ENCODE assay signal across 1 cellular context in genomic region chr11:58606930-58607714, GRCh38.
TF ChIP-seq lines count a peak whose summit lies in the region.

No MANE protein-coding gene starts in this region.

TF ChIP-seq in HepG2, 621 proteins besides CTCF, POLR2A, EP300 and RAD21 (continues in another document):
- no peak for TF ChIP-seq ZSCAN25 (CRISPR knock-in tag; IDR thresholded peaks at IDR 0.05)
- TF ChIP-seq ONECUT2 (CRISPR knock-in tag; IDR thresholded peaks at IDR 0.05) = no peak
- no peak for TF ChIP-seq HOXA5 (CRISPR knock-in tag; IDR thresholded peaks at IDR 0.05)
- no peak for TF ChIP-seq ZNF660 (CRISPR knock-in tag; IDR thresholded peaks at IDR 0.05; ENCODE audit: borderline replicate concordance, low read depth)
- TF ChIP-seq ZNF17 (CRISPR knock-in tag; IDR thresholded peaks at IDR 0.05) = no peak
- TF ChIP-seq, protein P1, sequence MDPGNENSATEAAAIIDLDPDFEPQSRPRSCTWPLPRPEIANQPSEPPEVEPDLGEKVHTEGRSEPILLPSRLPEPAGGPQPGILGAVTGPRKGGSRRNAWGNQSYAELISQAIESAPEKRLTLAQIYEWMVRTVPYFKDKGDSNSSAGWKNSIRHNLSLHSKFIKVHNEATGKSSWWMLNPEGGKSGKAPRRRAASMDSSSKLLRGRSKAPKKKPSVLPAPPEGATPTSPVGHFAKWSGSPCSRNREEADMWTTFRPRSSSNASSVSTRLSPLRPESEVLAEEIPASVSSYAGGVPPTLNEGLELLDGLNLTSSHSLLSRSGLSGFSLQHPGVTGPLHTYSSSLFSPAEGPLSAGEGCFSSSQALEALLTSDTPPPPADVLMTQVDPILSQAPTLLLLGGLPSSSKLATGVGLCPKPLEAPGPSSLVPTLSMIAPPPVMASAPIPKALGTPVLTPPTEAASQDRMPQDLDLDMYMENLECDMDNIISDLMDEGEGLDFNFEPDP (CRISPR knock-in tag; conservative IDR thresholded peaks at IDR 0.05) = no peak
- TF ChIP-seq, protein P2, sequence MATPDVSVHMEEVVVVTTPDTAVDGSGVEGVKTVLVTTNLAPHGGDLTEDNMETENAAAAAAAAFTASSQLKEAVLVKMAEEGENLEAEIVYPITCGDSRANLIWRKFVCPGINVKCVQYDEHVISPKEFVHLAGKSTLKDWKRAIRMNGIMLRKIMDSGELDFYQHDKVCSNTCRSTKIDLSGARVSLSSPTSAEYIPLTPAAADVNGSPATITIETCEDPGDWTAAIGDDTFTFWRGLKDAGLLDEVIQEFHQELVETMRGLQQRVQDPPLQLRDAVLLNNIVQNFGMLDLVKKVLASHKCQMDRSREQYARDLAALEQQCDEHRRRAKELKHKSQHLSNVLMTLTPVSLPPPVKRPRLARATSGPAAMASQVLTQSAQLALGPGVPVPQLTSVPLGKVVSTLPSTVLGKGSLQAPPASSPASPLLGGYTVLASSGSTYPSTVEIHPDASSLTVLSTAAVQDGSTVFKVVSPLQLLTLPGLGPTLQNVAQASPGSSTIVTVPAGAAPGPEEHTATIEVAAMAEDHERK (CRISPR knock-in tag; IDR thresholded peaks at IDR 0.05; ENCODE audit: low read depth) = no peak
- no peak for TF ChIP-seq ZBTB40 (IDR thresholded peaks at IDR 0.05)
- TF ChIP-seq ZBTB40 (CRISPR knock-in tag; IDR thresholded peaks at IDR 0.05) = no peak
- no peak for TF ChIP-seq RAD51 (IDR thresholded peaks at IDR 0.05; ENCODE audit: borderline replicate concordance)
- TF ChIP-seq FIP1L1 (IDR thresholded peaks at IDR 0.05; ENCODE audit: borderline replicate concordance, insufficient read depth, low read depth, low read length) = no peak
- no peak for TF ChIP-seq ZNF713 (CRISPR knock-in tag; IDR thresholded peaks at IDR 0.05)
- peak; percentile 68; the same call in 1 of the 2 replicates for TF ChIP-seq SOX5 (CRISPR knock-in tag; IDR thresholded peaks at IDR 0.05; ENCODE audit: borderline replicate concordance)
- TF ChIP-seq FOXC1 (CRISPR knock-in tag; IDR thresholded peaks at IDR 0.05; ENCODE audit: borderline replicate concordance) = no peak
- TF ChIP-seq HINFP (CRISPR knock-in tag; IDR thresholded peaks at IDR 0.05; ENCODE audit: low read depth) = no peak
- no peak for TF ChIP-seq MYC (CRISPR knock-in tag; IDR thresholded peaks at IDR 0.05; ENCODE audit: borderline replicate concordance)
- TF ChIP-seq KLF9 (CRISPR knock-in tag; IDR thresholded peaks at IDR 0.05; ENCODE audit: low read depth) = no peak
- TF ChIP-seq ZNF569 (CRISPR knock-in tag; IDR thresholded peaks at IDR 0.05; ENCODE audit: borderline replicate concordance) = no peak
- no peak for TF ChIP-seq ZNF891 (CRISPR knock-in tag; IDR thresholded peaks at IDR 0.05)
- TF ChIP-seq, protein P3, sequence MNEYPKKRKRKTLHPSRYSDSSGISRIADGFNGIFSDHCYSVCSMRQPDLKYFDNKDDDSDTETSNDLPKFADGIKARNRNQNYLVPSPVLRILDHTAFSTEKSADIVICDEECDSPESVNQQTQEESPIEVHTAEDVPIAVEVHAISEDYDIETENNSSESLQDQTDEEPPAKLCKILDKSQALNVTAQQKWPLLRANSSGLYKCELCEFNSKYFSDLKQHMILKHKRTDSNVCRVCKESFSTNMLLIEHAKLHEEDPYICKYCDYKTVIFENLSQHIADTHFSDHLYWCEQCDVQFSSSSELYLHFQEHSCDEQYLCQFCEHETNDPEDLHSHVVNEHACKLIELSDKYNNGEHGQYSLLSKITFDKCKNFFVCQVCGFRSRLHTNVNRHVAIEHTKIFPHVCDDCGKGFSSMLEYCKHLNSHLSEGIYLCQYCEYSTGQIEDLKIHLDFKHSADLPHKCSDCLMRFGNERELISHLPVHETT (CRISPR knock-in tag; conservative IDR thresholded peaks at IDR 0.05) = no peak
- no peak for TF ChIP-seq SMYD3 (CRISPR knock-in tag; IDR thresholded peaks at IDR 0.05)
- no peak for TF ChIP-seq ZBTB42 (CRISPR knock-in tag; IDR thresholded peaks at IDR 0.05)
- peak; percentile 34; the same call in 1 of the 2 replicates for TF ChIP-seq CEBPB (IDR thresholded peaks at IDR 0.05; ENCODE audit: borderline replicate concordance, low read depth, low read length)
- TF ChIP-seq ZNF772 (CRISPR knock-in tag; IDR thresholded peaks at IDR 0.05) = no peak
- TF ChIP-seq ZNF446 (CRISPR knock-in tag; IDR thresholded peaks at IDR 0.05) = no peak
- no peak for TF ChIP-seq SIN3A (IDR thresholded peaks at IDR 0.05; ENCODE audit: borderline replicate concordance, low read depth, low read length)
- no peak for TF ChIP-seq ZNF460 (CRISPR knock-in tag; IDR thresholded peaks at IDR 0.05; ENCODE audit: borderline replicate concordance)
- TF ChIP-seq, protein P4, sequence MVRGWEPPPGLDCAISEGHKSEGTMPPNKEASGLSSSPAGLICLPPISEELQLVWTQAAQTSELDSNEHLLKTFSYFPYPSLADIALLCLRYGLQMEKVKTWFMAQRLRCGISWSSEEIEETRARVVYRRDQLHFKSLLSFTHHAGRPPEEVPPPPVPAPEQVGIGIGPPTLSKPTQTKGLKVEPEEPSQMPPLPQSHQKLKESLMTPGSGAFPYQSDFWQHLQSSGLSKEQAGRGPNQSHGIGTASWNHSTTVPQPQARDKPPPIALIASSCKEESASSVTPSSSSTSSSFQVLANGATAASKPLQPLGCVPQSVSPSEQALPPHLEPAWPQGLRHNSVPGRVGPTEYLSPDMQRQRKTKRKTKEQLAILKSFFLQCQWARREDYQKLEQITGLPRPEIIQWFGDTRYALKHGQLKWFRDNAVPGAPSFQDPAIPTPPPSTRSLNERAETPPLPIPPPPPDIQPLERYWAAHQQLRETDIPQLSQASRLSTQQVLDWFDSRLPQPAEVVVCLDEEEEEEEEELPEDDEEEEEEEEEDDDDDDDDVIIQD (CRISPR knock-in tag; IDR thresholded peaks at IDR 0.05; ENCODE audit: low read depth) = peak; percentile 73; the same call in 1 of the 2 replicates
- TF ChIP-seq, protein P5, sequence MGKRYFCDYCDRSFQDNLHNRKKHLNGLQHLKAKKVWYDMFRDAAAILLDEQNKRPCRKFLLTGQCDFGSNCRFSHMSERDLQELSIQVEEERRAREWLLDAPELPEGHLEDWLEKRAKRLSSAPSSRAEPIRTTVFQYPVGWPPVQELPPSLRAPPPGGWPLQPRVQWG (CRISPR knock-in tag; IDR thresholded peaks at IDR 0.05; ENCODE audit: borderline replicate concordance, low read depth) = no peak
- no peak for TF ChIP-seq ZNF589 (CRISPR knock-in tag; conservative IDR thresholded peaks at IDR 0.05)
- no peak for TF ChIP-seq SOX13 (IDR thresholded peaks at IDR 0.05)
- peak in 1 of 2 experiments; percentile 79; a peak in 2 of 4 replicates for TF ChIP-seq SOX13 (CRISPR knock-in tag; conservative IDR thresholded peaks at IDR 0.05 in 1 of 2, IDR thresholded peaks at IDR 0.05 in 1 of 2)
- no peak for TF ChIP-seq ZNF597 (CRISPR knock-in tag; IDR thresholded peaks at IDR 0.05)
- TF ChIP-seq KAT7 (CRISPR knock-in tag; IDR thresholded peaks at IDR 0.05; ENCODE audit: borderline replicate concordance) = no peak
- no peak for TF ChIP-seq ATF2 (CRISPR knock-in tag; IDR thresholded peaks at IDR 0.05)
- peak; percentile 15 for TF ChIP-seq ASH2L (IDR thresholded peaks at IDR 0.05; ENCODE audit: insufficient read length, low read depth, low read length)
- TF ChIP-seq ZNF749 (CRISPR knock-in tag; IDR thresholded peaks at IDR 0.05; ENCODE audit: borderline replicate concordance) = no peak
- no peak for TF ChIP-seq RFX5 (IDR thresholded peaks at IDR 0.05; ENCODE audit: low read depth, low read length)
- no peak for TF ChIP-seq PTBP1 (IDR thresholded peaks at IDR 0.05; ENCODE audit: low read depth, low read length, poor library complexity, severe bottlenecking)
- TF ChIP-seq ZNF644 (CRISPR knock-in tag; IDR thresholded peaks at IDR 0.05; ENCODE audit: low read depth) = peak; percentile 81
- TF ChIP-seq EHMT2 (IDR thresholded peaks at IDR 0.05; ENCODE audit: borderline replicate concordance, low read depth, low read length) = peak; percentile 77; the same call in 1 of the 2 replicates
- peak; percentile 76 for TF ChIP-seq HNF4A (CRISPR knock-in tag; IDR thresholded peaks at IDR 0.05)
